ENCODE assay signal across 13 cellular contexts in genomic region chr17:79952265-79952877, GRCh38.
A peak's percentile ranks its signal among the peaks of the same experiment; 100 is the strongest.
DNase-seq lines count a peak whose midpoint lies in the region; ATAC-seq, FAIRE-seq and TF ChIP-seq lines count a peak whose summit lies in the region.
"Had no signal": no experiment of that assay in that cellular context is flagged by ENCODE, and none has a peak within 500 bp of the region (broad histone marks: within the 10 kb centered on the region; RNA-seq: fewer than 3 reads in every experiment).

No MANE protein-coding gene starts in this region.

- CTCF ChIA-PET in A673 (lab: Charles Lee) = interaction anchor here (1.1 kb wide), 1 partner anchor 18 kb away, joined by 3 read pairs; no protein-coding TSS in a partner anchor

- H3K36me3 ChIP-seq in A673 (ENCODE audit: insufficient read depth, low read length, poor library complexity, severe bottlenecking) (no peaks in the 10 kb centered on the region), heart right ventricle (peaks cover 0 to 29% (median 9%) of the 10 kb centered on the region in 9 donors), pancreas (peaks cover 0 to 13% (median 0%) of the 10 kb centered on the region in 3 donors)

- WGBS in heart right ventricle, 2 donors = 69 to 78% methylated on average over 36 of the region's 36 CpGs
- WGBS in pancreas, 2 donors = 63 to 70% methylated on average over 36 of the region's 36 CpGs

- peaks cover 63% of the 10 kb centered on the region for H3K4me1 ChIP-seq in A673 (ENCODE audit: insufficient read depth, low read length, poor library complexity, severe bottlenecking)
- peaks cover 3 to 25% (median 18%) of the 10 kb centered on the region in 9 donors for H3K4me1 ChIP-seq in heart right ventricle
- H3K4me1 ChIP-seq in pancreas = peaks cover 33 to 37% (median 33%) of the 10 kb centered on the region in 3 donors

- BruUV-seq in A673 (replicated peaks; lab: Mats Ljungman, UMichigan) = no TSS peak

- no peak for FAIRE-seq in pancreas (lab: Jason Lieb, UNC)

- H3K9me3 ChIP-seq in A673 (ENCODE audit: low read depth, low read length, poor library complexity, severe bottlenecking) (no peaks in the 10 kb centered on the region), heart right ventricle (no peaks in the 10 kb centered on the region), pancreas (no peaks in the 10 kb centered on the region)

- ATAC-seq in heart right ventricle = peak in 6 of 8 donors; percentile 9 to 38 (median 16)
- peak in 3 of 4 donors; percentile 2 to 3 (median 2) for ATAC-seq in pancreas
- ATAC-seq in GM18502 (IDR thresholded peaks at IDR 0.05; ENCODE audit: poor library complexity, unreplicated experiment) = no peak
- no peak for ATAC-seq in activated CD4-positive, CD25-positive, alpha-beta regulatory T cell treated with anti-CD3 and anti-CD28 coated beads, Interleukin-2, amount 50 U/mL, for 24 hours

- no peak overlapping the region for H3K4me3 ChIP-seq in A673 (ENCODE audit: low read depth, low read length, poor library complexity, severe bottlenecking)
- peak overlapping the region in 5 of 10 donors; percentile 16 to 41 (median 23) for H3K4me3 ChIP-seq in heart right ventricle
- no peak overlapping the region for H3K4me3 ChIP-seq in pancreas
- H3K4me3 ChIP-seq: GM23248 had no signal

- DNase-seq in A673 (ENCODE audit: low spot score) (no peak), NCI-H526 (lab: John Stamatoyannopoulos, UW) (peak; percentile 32 to 75), heart right ventricle (no peak), pancreas (peak in 4 of 6 donors; percentile 23 to 73 (median 46)), kidney glomerular epithelial cell (lab: John Stamatoyannopoulos, UW) (no peak), NCI-H1417 (lab: John Stamatoyannopoulos, UW) (no peak)
- DNase-seq: DMS79 treated with DMSO at 0.1 percent for 48 hours, NCI-H1092, NCI-H524 had no signal

- POLR2A ChIA-PET in A673 (lab: Charles Lee; ENCODE audit: low non-redundant PET) = no interaction called here

- H3K27me3 ChIP-seq in A673 (replicated peaks; ENCODE audit: insufficient read depth, low read depth, low read length, poor library complexity) (no peaks in the 10 kb centered on the region), heart right ventricle (no peaks in the 10 kb centered on the region), pancreas (no peaks in the 10 kb centered on the region)

- peak overlapping the region; percentile 93 for H3K27ac ChIP-seq in A673 (ENCODE audit: low read depth, low read length, poor library complexity, severe bottlenecking)
- H3K27ac ChIP-seq in heart right ventricle = peak overlapping the region in 2 of 10 donors; percentile 44 to 69
- H3K27ac ChIP-seq in pancreas = peak overlapping the region; percentile 57 to 85 (median 74)
- H3K27ac ChIP-seq: GM23248, VCaP had no signal

- intact Hi-C loops in A673 (cut with micrococcal nuclease; ENCODE audit: unreplicated experiment) = no loop called here
- intact Hi-C loops in heart right ventricle (cut with DNase I) = loop anchor here in 1 of 10 donors (10.0 kb wide), 1 partner anchor 88 kb away; no protein-coding TSS in a partner anchor
- intact Hi-C loops in pancreas (cut with DNase I) = no loop called here

- TF ChIP-seq CTCF in A673 (conservative IDR thresholded peaks at IDR 0.05; ENCODE audit: low read depth, low read length) = no peak
- TF ChIP-seq CTCF in heart right ventricle (IDR thresholded peaks at IDR 0.05) = no peak
- TF ChIP-seq CTCF in pancreas (IDR thresholded peaks at IDR 0.05) = no peak

Comparison
In these comparisons a context has a peak if more than half of its experiments do, and no peak if none do; other contexts are left out.
1. DNase-seq: peak in NCI-H526 (2 of 2) and pancreas (4 of 6); none in A673 (single experiment), heart right ventricle (0 of 2), kidney glomerular epithelial cell (single experiment) and NCI-H1417 (0 of 3).
2. ATAC-seq: peak in heart right ventricle (6 of 8) and pancreas (3 of 4); none in GM18502 (single experiment) and activated CD4-positive, CD25-positive, alpha-beta regulatory T cell treated with anti-CD3 and anti-CD28 coated beads, Interleukin-2, amount 50 U/mL, for 24 hours (0 of 2).